Comparison of ENCODE assay signal across 8 cellular contexts in the genomic region with DNA sequence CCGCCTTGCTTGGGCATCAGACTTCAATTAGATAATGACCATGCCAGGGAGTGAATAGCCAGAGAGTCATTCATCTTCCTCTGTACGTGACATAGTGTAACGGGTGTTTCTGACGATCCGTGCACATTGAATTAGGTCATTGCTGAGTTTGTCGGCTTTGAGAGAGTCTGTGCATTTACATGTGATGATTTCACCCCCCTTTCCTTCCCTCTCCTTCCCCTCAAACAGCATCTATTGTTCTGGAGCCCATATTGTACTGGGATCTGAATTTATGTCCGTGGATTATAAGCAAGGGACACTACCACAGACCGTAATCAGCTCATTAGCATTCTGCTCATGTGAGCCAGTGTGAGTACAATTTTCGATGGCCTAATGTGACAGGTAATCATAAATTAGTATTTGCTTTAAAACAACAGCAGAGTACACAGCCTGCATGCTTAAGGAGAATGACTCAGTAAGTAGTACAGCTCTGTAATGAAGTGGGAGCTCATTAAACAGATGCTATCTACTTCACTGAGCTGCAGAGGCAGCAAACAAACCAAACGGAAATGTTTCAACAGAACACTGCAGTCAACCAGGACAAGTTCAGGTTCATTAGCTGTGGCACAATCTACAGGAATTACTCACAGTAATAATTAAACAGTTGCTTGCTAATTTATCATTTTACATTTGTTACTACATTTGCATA.
DNase-seq lines count a peak whose midpoint lies in the region; ATAC-seq and TF ChIP-seq lines count a peak whose summit lies in the region.

No MANE protein-coding gene starts in this region.

- no TSS peak for BruUV-seq in OCI-LY7 (replicated peaks; lab: Mats Ljungman, UMichigan)

- DNase-seq in AG09319 (ENCODE audit: extremely low read depth, low read depth) (peak; percentile 39), OCI-LY7 (ENCODE audit: low spot score) (peak; percentile 22), germinal center (ENCODE audit: low spot score) (peak; percentile 49), SKM-1 treated with dmso at 0.1 percent for 144 hours (lab: John Stamatoyannopoulos, UW; ENCODE audit: unreplicated experiment) (no peak)

- intact Hi-C loops in OCI-LY7 (cut with micrococcal nuclease; ENCODE audit: unreplicated experiment): no loop called here

- H3K79me2 ChIP-seq in OCI-LY7 (ENCODE audit: insufficient read depth, low read depth, low read length): no peaks in the 10 kb centered on the region

- TF ChIP-seq CTCF in AG09319 (IDR thresholded peaks at IDR 0.05; ENCODE audit: low read depth, low read length) (no peak), OCI-LY7 (conservative IDR thresholded peaks at IDR 0.05; ENCODE audit: low read length) (no peak)

- H3K9me3 ChIP-seq in OCI-LY7 (ENCODE audit: low read length): no peaks in the 10 kb centered on the region

- H3K4me2 ChIP-seq in OCI-LY7 (ENCODE audit: low read length): peak overlapping the region; percentile 44

- H3K27ac ChIP-seq in OCI-LY7 (ENCODE audit: low read depth, low read length, poor library complexity, severe bottlenecking): no peak overlapping the region
- peak overlapping the region; percentile 36 for H3K27ac ChIP-seq in temporal lobe (ENCODE audit: low read depth, low read length)

- POLR2A ChIA-PET in OCI-LY7 (lab: Charles Lee): interaction anchor here (0.5 to 1.3 kb wide), 3 partner anchors 10 to 1934 kb away, joined by 3 to 4 read pairs (median 3); no protein-coding TSS in a partner anchor

- peak; percentile 45 for ATAC-seq in HG03159 (IDR thresholded peaks at IDR 0.05; ENCODE audit: unreplicated experiment)
- ATAC-seq in GM21381 (IDR thresholded peaks at IDR 0.05; ENCODE audit: unreplicated experiment): no peak
- ATAC-seq in GM18502 (IDR thresholded peaks at IDR 0.05; ENCODE audit: poor library complexity, unreplicated experiment): no peak

- no peak overlapping the region for H3K4me3 ChIP-seq in OCI-LY7 (ENCODE audit: low read depth, low read length, poor library complexity, severe bottlenecking)

- no peak overlapping the region; the same call in 1 of the 2 replicates for H2AFZ ChIP-seq in OCI-LY7 (ENCODE audit: low read length)

- H4K20me1 ChIP-seq in OCI-LY7 (ENCODE audit: insufficient read depth, low read length): no peaks in the 10 kb centered on the region

- no peaks in the 10 kb centered on the region for H3K36me3 ChIP-seq in OCI-LY7 (ENCODE audit: insufficient read depth, low read length)

- CTCF ChIA-PET in OCI-LY7 (lab: Charles Lee; ENCODE audit: unreplicated experiment): interaction anchor here (0.7 kb wide), 1 partner anchor 10 kb away, joined by 3 read pairs; no protein-coding TSS in a partner anchor

- peaks cover 19% of the 10 kb centered on the region for H3K4me1 ChIP-seq in OCI-LY7 (ENCODE audit: insufficient read depth, low read length, poor library complexity, severe bottlenecking)

- no peaks in the 10 kb centered on the region for H3K9me2 ChIP-seq in OCI-LY7 (ENCODE audit: insufficient read depth, low read length)
